Comparison of ENCODE assay signal across 10 cellular contexts in genomic region chr2:173353556-173353955, GRCh38. TPM values are rescaled to one million over a fixed set of nuclear protein-coding genes. Genes with fewer than 3 reads are reported as not detected.
A peak's percentile ranks its signal among the peaks of the same experiment; 100 is the strongest.
DNase-seq lines count a peak whose midpoint lies in the region; ATAC-seq, FAIRE-seq and TF ChIP-seq lines count a peak whose summit lies in the region.
"Had no signal": no experiment of that assay in that cellular context is flagged by ENCODE, and none has a peak within 500 bp of the region (broad histone marks: within the 10 kb centered on the region; RNA-seq: fewer than 3 reads in every experiment).

No MANE protein-coding gene starts in this region.

- peaks cover 18% of the 10 kb centered on the region for H3K27me3 Mint-ChIP-seq in CD4-positive, CD25-positive, alpha-beta regulatory T cell

- H2AFZ ChIP-seq in HCT116 (ENCODE audit: low read depth, low read length, poor library complexity, severe bottlenecking): peak overlapping the region; percentile 87

- H3K27ac ChIP-seq in CD4-positive, CD25-positive, alpha-beta regulatory T cell (ENCODE audit: insufficient read depth, low read length, poor library complexity, severe bottlenecking): no peak overlapping the region
- H3K27ac ChIP-seq in HCT116 (ENCODE audit: low read depth, low read length) (no peak overlapping the region), SK-N-MC (peak overlapping the region; percentile 98), iPS-18a (ENCODE audit: low read length) (peak overlapping the region; percentile 99), left lung (no peak overlapping the region), upper lobe of left lung (no peak overlapping the region)
- H3K27ac ChIP-seq: left ventricle myocardium inferior had no signal

- peaks cover 10 to 32% (median 23%) of the 10 kb centered on the region in 4 donors for H3K4me1 Mint-ChIP-seq in CD4-positive, CD25-positive, alpha-beta regulatory T cell

- peak overlapping the region; percentile 75 for H3K4me3 ChIP-seq in CD4-positive, CD25-positive, alpha-beta regulatory T cell (ENCODE audit: low read depth, low read length)
- peak overlapping the region in 1 of 2 experiments; percentile 89; a peak in 3 of 4 replicates for H3K4me3 ChIP-seq in HCT116 (replicated peaks in 1 of 2; ENCODE audit: low read depth in 1 of 2, low read length in 2 of 2)
- peak overlapping the region; percentile 98 for H3K4me3 ChIP-seq in SK-N-MC
- peak overlapping the region; percentile 68 for H3K4me3 ChIP-seq in iPS-18a (ENCODE audit: low read length)
- H3K4me3 ChIP-seq in left lung: no peak overlapping the region
- H3K4me3 ChIP-seq in upper lobe of left lung: no peak overlapping the region

- H4K20me1 ChIP-seq in HCT116 (ENCODE audit: insufficient read depth): peaks cover 3% of the 10 kb centered on the region; the same call in 1 of the 2 replicates

- peaks cover 12% of the 10 kb centered on the region for H3K4me1 ChIP-seq in CD4-positive, CD25-positive, alpha-beta regulatory T cell (ENCODE audit: control insufficient read depth, insufficient read depth, low read length, poor library complexity, severe bottlenecking)
- peaks cover 4 to 16% of the 10 kb centered on the region in 2 experiments; a peak in 3 of 4 replicates for H3K4me1 ChIP-seq in HCT116 (ENCODE audit: control insufficient read depth in 1 of 2, insufficient read depth in 2 of 2, low read length in 2 of 2)
- H3K4me1 ChIP-seq in iPS-18a (ENCODE audit: control insufficient read depth, low read depth, low read length): peaks cover 22% of the 10 kb centered on the region
- peaks cover 4 to 30% of the 10 kb centered on the region in 2 donors for H3K4me1 ChIP-seq in left lung
- H3K4me1 ChIP-seq in upper lobe of left lung: peaks cover 18 to 26% (median 20%) of the 10 kb centered on the region in 4 donors

- H3K4me2 ChIP-seq in HCT116 (ENCODE audit: low read length): peak overlapping the region; percentile 87

- no peak for FAIRE-seq in GM19239 (lab: Jason Lieb, UNC)

- no peaks in the 10 kb centered on the region for H3K9me2 ChIP-seq in HCT116 (ENCODE audit: insufficient read depth)

- TF ChIP-seq CTCF in HCT116 (IDR thresholded peaks at IDR 0.05 in 2 of 3, conservative IDR thresholded peaks at IDR 0.05 in 1 of 3; ENCODE audit: borderline replicate concordance in 1 of 3, insufficient read depth in 1 of 3, low read depth in 2 of 3, low read length in 2 of 3) (no peak), left lung (IDR thresholded peaks at IDR 0.05) (no peak), upper lobe of left lung (IDR thresholded peaks at IDR 0.05) (no peak)

- H3K36me3 ChIP-seq in CD4-positive, CD25-positive, alpha-beta regulatory T cell (ENCODE audit: control insufficient read depth, insufficient read depth, low read length): no peaks in the 10 kb centered on the region
- 0 out of 4 replicates have a peak, but pooled peaks cover 0 to 1% of the 10 kb centered on the region in 2 experiments for H3K36me3 ChIP-seq in HCT116 (ENCODE audit: control insufficient read depth in 1 of 2, insufficient read depth in 2 of 2, low read length in 2 of 2)
- peaks cover 15% of the 10 kb centered on the region for H3K36me3 ChIP-seq in SK-N-MC (ENCODE audit: insufficient read depth, low read length)
- peaks cover 1% of the 10 kb centered on the region for H3K36me3 ChIP-seq in iPS-18a (ENCODE audit: control insufficient read depth, low read depth, low read length)
- H3K36me3 ChIP-seq in left lung: no peaks in the 10 kb centered on the region
- H3K36me3 ChIP-seq in upper lobe of left lung: no peaks in the 10 kb centered on the region
- H3K36me3 ChIP-seq: left ventricle myocardium inferior had no signal

- peaks cover 36% of the 10 kb centered on the region for H3K79me2 ChIP-seq in HCT116 (ENCODE audit: insufficient read depth, low read length)

- peak overlapping the region in 3 of 4 donors; percentile 90 to 94 (median 90) for H3K4me3 Mint-ChIP-seq in CD4-positive, CD25-positive, alpha-beta regulatory T cell

- POLR2A ChIA-PET in HCT116 (lab: Charles Lee): no interaction called here

- CTCF ChIA-PET in HCT116 (lab: Charles Lee): no interaction called here

- H3K9ac ChIP-seq in HCT116 (ENCODE audit: low read length): peak overlapping the region; percentile 98; the same call in 1 of the 2 replicates
- H3K9ac ChIP-seq in SK-N-MC (ENCODE audit: insufficient read length): peak overlapping the region; percentile 98
- peak overlapping the region; percentile 83 for H3K9ac ChIP-seq in iPS-18a (ENCODE audit: low read length)

- no peaks in the 10 kb centered on the region for H3K36me3 Mint-ChIP-seq in CD4-positive, CD25-positive, alpha-beta regulatory T cell

- no TSS peak for BruUV-seq in HCT116 (replicated peaks; lab: Mats Ljungman, UMichigan)

- peaks cover 5% of the 10 kb centered on the region for H3K27me3 ChIP-seq in CD4-positive, CD25-positive, alpha-beta regulatory T cell (ENCODE audit: control insufficient read depth, insufficient read depth, low read length)
- H3K27me3 ChIP-seq in HCT116 (ENCODE audit: insufficient read depth, low read length): no peaks in the 10 kb centered on the region
- H3K27me3 ChIP-seq in iPS-18a (ENCODE audit: control insufficient read depth, insufficient read depth, low read length): no peaks in the 10 kb centered on the region
- H3K27me3 ChIP-seq in left lung: peaks cover 27 to 77% of the 10 kb centered on the region in 2 donors
- peaks cover 0 to 29% (median 7%) of the 10 kb centered on the region in 4 donors for H3K27me3 ChIP-seq in upper lobe of left lung

- TF ChIP-seq EP300 in upper lobe of left lung (IDR thresholded peaks at IDR 0.05): no peak

- no peak for DNase-seq in CD4-positive, CD25-positive, alpha-beta regulatory T cell
- no peak for DNase-seq in HCT116 (ENCODE audit: low read depth, low spot score)
- DNase-seq in SK-N-MC (ENCODE audit: low read depth, low spot score): no peak
- no peak for DNase-seq in left lung
- DNase-seq in upper lobe of left lung: no peak
- no peak for DNase-seq in NCI-H2171 (lab: John Stamatoyannopoulos, UW)
- DNase-seq in GM19239 (ENCODE audit: insufficient read length, low spot score): no peak
- DNase-seq: erythroblast, left ventricle myocardium inferior had no signal

- RAD21 ChIA-PET in HCT116 (lab: Charles Lee; ENCODE audit: low non-redundant PET in 1 of 2, low total read pairs in 2 of 2, uncharacterized antibody in 2 of 2, unreplicated experiment in 2 of 2): no interaction called here

- no peaks in the 10 kb centered on the region for H3K9me3 ChIP-seq in CD4-positive, CD25-positive, alpha-beta regulatory T cell (ENCODE audit: control insufficient read depth in 2 of 2, low read length in 2 of 2)
- no peaks in the 10 kb centered on the region for H3K9me3 ChIP-seq in HCT116 (ENCODE audit: control insufficient read depth in 1 of 2, insufficient read depth in 1 of 2, low read depth in 1 of 2, low read length in 2 of 2)
- H3K9me3 ChIP-seq in SK-N-MC (ENCODE audit: low read depth, low read length): no peaks in the 10 kb centered on the region
- no peaks in the 10 kb centered on the region for H3K9me3 ChIP-seq in iPS-18a (ENCODE audit: control insufficient read depth, low read depth, low read length)
- H3K9me3 ChIP-seq in left lung: no peaks in the 10 kb centered on the region
- H3K9me3 ChIP-seq in upper lobe of left lung: no peaks in the 10 kb centered on the region
- H3K9me3 ChIP-seq: left ventricle myocardium inferior had no signal

- TF ChIP-seq POLR2A in HCT116 (IDR thresholded peaks at IDR 0.05; ENCODE audit: borderline replicate concordance, extremely low read depth, insufficient read depth, insufficient read length): no peak
- no peak for TF ChIP-seq POLR2A in upper lobe of left lung (IDR thresholded peaks at IDR 0.05)

- no peak for TF ChIP-seq RAD21 in HCT116 (IDR thresholded peaks at IDR 0.05; ENCODE audit: low read depth)

- H3K27ac Mint-ChIP-seq in CD4-positive, CD25-positive, alpha-beta regulatory T cell: peak overlapping the region in 2 of 3 donors; percentile 34 to 75

- WGBS in upper lobe of left lung, 2 donors: 37 to 45% methylated on average over 5 of the region's 5 CpGs

- intact Hi-C loops in HCT116 (cut with micrococcal nuclease): loop anchor here (10.0 kb wide), 1 partner anchor 329 kb away; no protein-coding TSS in a partner anchor
- intact Hi-C loops in left lung (cut with DNase I): no loop called here

- H3K9me3 Mint-ChIP-seq in CD4-positive, CD25-positive, alpha-beta regulatory T cell: peaks cover 0 to 7% (median 0%) of the 10 kb centered on the region in 7 donors

- ATAC-seq in CD4-positive, CD25-positive, alpha-beta regulatory T cell (ENCODE audit: low read depth in 2 of 2): no peak
- ATAC-seq in HCT116 (no peak), left lung (no peak), upper lobe of left lung (ENCODE audit: low FRiP score in 2 of 2) (no peak)

TF ChIP-seq in HCT116, 20 proteins besides CTCF, POLR2A, EP300 and RAD21 (continues in another document):
- no peak for TF ChIP-seq FOSL1 (IDR thresholded peaks at IDR 0.05; ENCODE audit: low read depth)
- TF ChIP-seq EZH2phosphoT487 (IDR thresholded peaks at IDR 0.05; ENCODE audit: borderline replicate concordance): no peak
- no peak for TF ChIP-seq TCF7L2 (IDR thresholded peaks at IDR 0.05; ENCODE audit: borderline replicate concordance, extremely low read depth, insufficient read depth, insufficient read length)
- no peak for TF ChIP-seq SRF (IDR thresholded peaks at IDR 0.05; ENCODE audit: low read depth)
- no peak for TF ChIP-seq MAX (IDR thresholded peaks at IDR 0.05)
- TF ChIP-seq SIN3A (IDR thresholded peaks at IDR 0.05; ENCODE audit: low read depth): no peak
- no peak for TF ChIP-seq POLR2AphosphoS5 (IDR thresholded peaks at IDR 0.05; ENCODE audit: low read depth, low read length)
- TF ChIP-seq CEBPB (IDR thresholded peaks at IDR 0.05; ENCODE audit: low read depth): no peak
- no peak for TF ChIP-seq CBX3 (IDR thresholded peaks at IDR 0.05; ENCODE audit: low read depth)
- TF ChIP-seq ATF3 (IDR thresholded peaks at IDR 0.05): no peak

RNA-seq across cellular contexts. Expression of gene CDCA7, which starts 1.1 kb away (rescaled TPM):
- 12.9 TPM for total RNA-seq in CD4-positive, CD25-positive, alpha-beta regulatory T cell
- polyA plus RNA-seq in CD4-positive, CD25-positive, alpha-beta regulatory T cell: 10 to 100 TPM in 2 of 4 donors, 1 to 10 TPM in 2; 7.2 to 20.0 (median 12.1) TPM
- total RNA-seq in HCT116 (2021; ENCODE audit: unreplicated experiment) (57.9 TPM), left lung (1 to 10 TPM; 2.3 to 5.4 TPM), upper lobe of left lung (1 to 10 TPM in 3 of 6 donors, under 1 TPM in 2, not detected in 1; 0.46 to 3.1 (median 1.0) TPM)
- polyA plus RNA-seq in HCT116 (2012): 12.9 and 20.0 TPM in 2 replicates

Comparison
In these comparisons a context has a peak if more than half of its experiments do, and no peak if none do; other contexts are left out.
1. H3K27ac ChIP-seq: peak in SK-N-MC (single experiment) and iPS-18a (single experiment); none in CD4-positive, CD25-positive, alpha-beta regulatory T cell (single experiment), HCT116 (single experiment), left lung (0 of 2) and upper lobe of left lung (0 of 4).
2. H3K4me3 ChIP-seq: peak in CD4-positive, CD25-positive, alpha-beta regulatory T cell (single experiment), SK-N-MC (single experiment) and iPS-18a (single experiment); none in left lung (0 of 2) and upper lobe of left lung (0 of 4).
3. Peak in every context shown above with its lines, with median percentiles within 50 percentile points of each other: H3K9ac ChIP-seq.